In genomic region chr5:42951169-42951846, GRCh38 we compare ENCODE assay signal across 8 cellular contexts.
DNase-seq lines count a peak whose midpoint lies in the region; ATAC-seq and TF ChIP-seq lines count a peak whose summit lies in the region.

No MANE protein-coding gene starts in this region.

- H4K20me1 ChIP-seq in HCT116 (ENCODE audit: insufficient read depth): no peaks in the 10 kb centered on the region

- H3K27ac ChIP-seq in HCT116 (ENCODE audit: low read depth, low read length) (peak overlapping the region; percentile 93), trophoblast cell (ENCODE audit: low read depth, low read length) (no peak overlapping the region), upper lobe of left lung (peak overlapping the region; percentile 92 to 99 (median 98))

- BruUV-seq in HCT116 (replicated peaks; lab: Mats Ljungman, UMichigan): TSS peak; percentile 62

- H4K8ac ChIP-seq in trophoblast cell (ENCODE audit: low read depth, low read length): no peak overlapping the region

- peaks cover 19% of the 10 kb centered on the region for H3K4me1 Mint-ChIP-seq in activated CD8-positive, alpha-beta T cell treated with anti-CD3 and anti-CD28 coated beads for 36 hours (ENCODE audit: low read depth)
- H3K4me1 Mint-ChIP-seq in effector memory CD8-positive, alpha-beta T cell (ENCODE audit: low read depth in 2 of 2): peaks cover 21 to 31% of the 10 kb centered on the region in 2 donors

- H3K27me3 ChIP-seq in HCT116 (ENCODE audit: insufficient read depth, low read length): no peaks in the 10 kb centered on the region
- H3K27me3 ChIP-seq in trophoblast cell (ENCODE audit: insufficient read depth, low read length): no peaks in the 10 kb centered on the region
- H3K27me3 ChIP-seq in upper lobe of left lung: peaks cover 0 to 35% (median 6%) of the 10 kb centered on the region in 4 donors

- H3K9me3 Mint-ChIP-seq in activated CD8-positive, alpha-beta T cell treated with anti-CD3 and anti-CD28 coated beads for 36 hours: peaks cover 10% of the 10 kb centered on the region
- no peaks in the 10 kb centered on the region for H3K9me3 Mint-ChIP-seq in effector memory CD8-positive, alpha-beta T cell

- TF ChIP-seq EP300 in upper lobe of left lung (IDR thresholded peaks at IDR 0.05): no peak

- H3K9ac ChIP-seq in HCT116 (ENCODE audit: low read length): peak overlapping the region; percentile 54; the same call in 1 of the 2 replicates
- H3K9ac ChIP-seq in trophoblast cell (ENCODE audit: low read length): no peak overlapping the region

- peaks cover 1% of the 10 kb centered on the region for H3K79me1 ChIP-seq in trophoblast cell (ENCODE audit: low read length)

- peak; percentile 77 for DNase-seq in GM10248 (ENCODE audit: extremely low spot score)
- DNase-seq in HCT116 (ENCODE audit: low read depth, low spot score): no peak
- DNase-seq in NCI-H2029 (lab: John Stamatoyannopoulos, UW): peak; percentile 71
- DNase-seq in activated CD8-positive, alpha-beta T cell treated with anti-CD3 and anti-CD28 coated beads for 36 hours: peak; percentile 89
- peak in 2 of 3 experiments; percentile 77 to 80 for DNase-seq in effector memory CD8-positive, alpha-beta T cell
- DNase-seq in trophoblast cell: peak in 1 of 2 donors; percentile 5
- peak; percentile 56 to 89 for DNase-seq in upper lobe of left lung
- DNase-seq in NCI-H446 (lab: John Stamatoyannopoulos, UW): no peak

- ATAC-seq in HCT116: no peak
- peak; percentile 50 for ATAC-seq in activated CD8-positive, alpha-beta T cell treated with anti-CD3 and anti-CD28 coated beads for 36 hours
- ATAC-seq in effector memory CD8-positive, alpha-beta T cell (replicated peaks): peak; percentile 51
- ATAC-seq in upper lobe of left lung (ENCODE audit: low FRiP score in 2 of 2): peak; percentile 25 to 55

- peak overlapping the region; percentile 89 for H3K4me3 Mint-ChIP-seq in activated CD8-positive, alpha-beta T cell treated with anti-CD3 and anti-CD28 coated beads for 36 hours
- peak overlapping the region; percentile 95 for H3K4me3 Mint-ChIP-seq in effector memory CD8-positive, alpha-beta T cell

- no CpG with 5 or more reads among the region's 56 CpGs for WGBS in trophoblast cell (ENCODE audit: extremely low coverage, insufficient coverage, insufficient read length)
- 1 to 10% methylated on average over 25 to 52 of the region's 56 CpGs for WGBS in upper lobe of left lung, 2 donors

- intact Hi-C loops in HCT116 (cut with micrococcal nuclease): no loop called here
- intact Hi-C loops in activated CD8-positive, alpha-beta T cell treated with anti-CD3 and anti-CD28 coated beads for 36 hours (cut with micrococcal nuclease): loop anchor here (1.0 to 2.0 kb wide), 3 partner anchors 43 to 114 kb away; no protein-coding TSS in a partner anchor

- no peak overlapping the region for H4K12ac ChIP-seq in trophoblast cell (ENCODE audit: low read depth, low read length)

- H3K4me1 ChIP-seq in HCT116 (ENCODE audit: control insufficient read depth in 1 of 2, insufficient read depth in 2 of 2, low read length in 2 of 2) (peaks cover 16 to 27% of the 10 kb centered on the region in 2 experiments), trophoblast cell (ENCODE audit: control insufficient read depth in 1 of 2, insufficient read depth in 2 of 2, low read length in 2 of 2) (no peaks in the 10 kb centered on the region), upper lobe of left lung (peaks cover 32 to 38% (median 36%) of the 10 kb centered on the region in 4 donors)

- RAD21 ChIA-PET in HCT116 (lab: Charles Lee; ENCODE audit: low non-redundant PET in 1 of 2, low total read pairs in 2 of 2, uncharacterized antibody in 2 of 2, unreplicated experiment in 2 of 2): no interaction called here

- peak overlapping the region in 1 of 2 experiments; percentile 43; a peak in 2 of 4 replicates for H3K4me3 ChIP-seq in HCT116 (replicated peaks in 1 of 2; ENCODE audit: low read depth in 1 of 2, low read length in 2 of 2)
- no peak overlapping the region for H3K4me3 ChIP-seq in trophoblast cell (ENCODE audit: low read depth, low read length)
- peak overlapping the region; percentile 47 to 55 (median 50) for H3K4me3 ChIP-seq in upper lobe of left lung

- no peak for TF ChIP-seq RAD21 in HCT116 (IDR thresholded peaks at IDR 0.05; ENCODE audit: low read depth)

- peaks cover 15% of the 10 kb centered on the region for H3K36me3 Mint-ChIP-seq in activated CD8-positive, alpha-beta T cell treated with anti-CD3 and anti-CD28 coated beads for 36 hours (ENCODE audit: low read depth)
- peaks cover 60% of the 10 kb centered on the region for H3K36me3 Mint-ChIP-seq in effector memory CD8-positive, alpha-beta T cell (ENCODE audit: insufficient read depth)

- H3K4me2 ChIP-seq in HCT116 (ENCODE audit: low read length) (peak overlapping the region; percentile 71), trophoblast cell (ENCODE audit: low read length) (no peak overlapping the region)

- H3K23ac ChIP-seq in trophoblast cell (ENCODE audit: low read length): no peak overlapping the region

- H2BK12ac ChIP-seq in trophoblast cell (ENCODE audit: low read length): no peak overlapping the region

- H3K27me3 Mint-ChIP-seq in activated CD8-positive, alpha-beta T cell treated with anti-CD3 and anti-CD28 coated beads for 36 hours: no peaks in the 10 kb centered on the region
- H3K27me3 Mint-ChIP-seq in effector memory CD8-positive, alpha-beta T cell: no peaks in the 10 kb centered on the region

- no peak overlapping the region for H4K91ac ChIP-seq in trophoblast cell (ENCODE audit: low read depth, low read length)

- no peak overlapping the region for H2BK5ac ChIP-seq in trophoblast cell (ENCODE audit: low read depth, low read length, poor library complexity)

- H2AK5ac ChIP-seq in trophoblast cell (ENCODE audit: low read length): no peak overlapping the region

- no peak overlapping the region for H3K14ac ChIP-seq in trophoblast cell (ENCODE audit: low read length)

- H2BK120ac ChIP-seq in trophoblast cell (ENCODE audit: insufficient read depth, low read length, poor library complexity): peak overlapping the region; percentile 5

- H3K9me3 ChIP-seq in HCT116 (ENCODE audit: control insufficient read depth in 1 of 2, insufficient read depth in 1 of 2, low read depth in 1 of 2, low read length in 2 of 2) (peaks cover 6 to 28% of the 10 kb centered on the region in 2 experiments; a peak in 2 of 4 replicates), trophoblast cell (ENCODE audit: insufficient read depth, low read depth, low read length) (peaks cover 23% of the 10 kb centered on the region), upper lobe of left lung (peaks cover 0 to 18% (median 5%) of the 10 kb centered on the region in 4 donors)

- H3K18ac ChIP-seq in trophoblast cell (ENCODE audit: low read length): no peak overlapping the region

- H3K79me2 ChIP-seq in HCT116 (ENCODE audit: insufficient read depth, low read length) (no peaks in the 10 kb centered on the region), trophoblast cell (ENCODE audit: control insufficient read depth, insufficient read depth, low read length, poor library complexity) (no peaks in the 10 kb centered on the region)

- no peak overlapping the region for H2AFZ ChIP-seq in HCT116 (ENCODE audit: low read depth, low read length, poor library complexity, severe bottlenecking)
- H2AFZ ChIP-seq in trophoblast cell (ENCODE audit: insufficient read depth, low read length, poor library complexity): no peak overlapping the region

- H3K9me2 ChIP-seq in HCT116 (ENCODE audit: insufficient read depth): no peaks in the 10 kb centered on the region

- H3K27ac Mint-ChIP-seq in activated CD8-positive, alpha-beta T cell treated with anti-CD3 and anti-CD28 coated beads for 36 hours: peak overlapping the region; percentile 97
- H3K27ac Mint-ChIP-seq in effector memory CD8-positive, alpha-beta T cell: peak overlapping the region; percentile 100

- TF ChIP-seq POLR2A in HCT116 (IDR thresholded peaks at IDR 0.05; ENCODE audit: borderline replicate concordance, extremely low read depth, insufficient read depth, insufficient read length): no peak
- no peak for TF ChIP-seq POLR2A in upper lobe of left lung (IDR thresholded peaks at IDR 0.05)

- no peak for TF ChIP-seq CTCF in GM10248 (IDR thresholded peaks at IDR 0.05; ENCODE audit: control extremely low read depth, extremely low read depth, low read depth, missing control alignments)
- no peak for TF ChIP-seq CTCF in HCT116 (IDR thresholded peaks at IDR 0.05 in 2 of 3, conservative IDR thresholded peaks at IDR 0.05 in 1 of 3; ENCODE audit: borderline replicate concordance in 1 of 3, insufficient read depth in 1 of 3, low read depth in 2 of 3, low read length in 2 of 3)
- no peak for TF ChIP-seq CTCF in activated CD8-positive, alpha-beta T cell treated with anti-CD3 and anti-CD28 coated beads for 36 hours (IDR thresholded peaks at IDR 0.05)
- peak in 1 of 6 experiments; percentile 8 for TF ChIP-seq CTCF in upper lobe of left lung (IDR thresholded peaks at IDR 0.05)

- CTCF ChIA-PET in GM10248 (lab: Yijun Ruan, JAX): interaction anchor here (1.3 to 3.0 kb wide), 2 partner anchors 42 to 79 kb away, joined by 3 to 17 read pairs; no protein-coding TSS in a partner anchor
- CTCF ChIA-PET in HCT116 (lab: Charles Lee): no interaction called here
- CTCF ChIA-PET in activated CD8-positive, alpha-beta T cell treated with anti-CD3 and anti-CD28 coated beads for 36 hours (lab: Charles Lee): interaction anchor here (1.0 to 6.1 kb wide), 8 partner anchors 40 to 114 kb away, joined by 3 to 74 read pairs (median 8); partner anchors contain the start of gene ANXA2R

- H3K4ac ChIP-seq in trophoblast cell (ENCODE audit: low read depth, low read length): no peak overlapping the region

- no peaks in the 10 kb centered on the region; a peak in 1 of 4 replicates for H3K36me3 ChIP-seq in HCT116 (ENCODE audit: control insufficient read depth in 1 of 2, insufficient read depth in 2 of 2, low read length in 2 of 2)
- H3K36me3 ChIP-seq in trophoblast cell (ENCODE audit: control insufficient read depth in 1 of 2, insufficient read depth in 2 of 2, low read length in 2 of 2): peaks cover 0 to 7% of the 10 kb centered on the region in 2 experiments
- H3K36me3 ChIP-seq in upper lobe of left lung: no peaks in the 10 kb centered on the region

- POLR2A ChIA-PET in GM10248 (lab: Yijun Ruan, JAX): no interaction called here
- POLR2A ChIA-PET in HCT116 (lab: Charles Lee): interaction anchor here (0.6 kb wide), 1 partner anchor 85 kb away, joined by 3 read pairs; no protein-coding TSS in a partner anchor
- POLR2A ChIA-PET in activated CD8-positive, alpha-beta T cell treated with anti-CD3 and anti-CD28 coated beads for 36 hours (lab: Charles Lee): interaction anchor here (1.0 to 4.7 kb wide), 15 partner anchors 21 to 114 kb away, joined by 3 to 77 read pairs (median 7); no protein-coding TSS in a partner anchor

TF ChIP-seq in HCT116, 20 proteins besides CTCF, POLR2A, EP300 and RAD21:
- TF ChIP-seq POLR2AphosphoS5 (IDR thresholded peaks at IDR 0.05; ENCODE audit: low read depth, low read length) (no peak), EZH2phosphoT487 (IDR thresholded peaks at IDR 0.05; ENCODE audit: borderline replicate concordance) (no peak), SRF (IDR thresholded peaks at IDR 0.05; ENCODE audit: low read depth) (no peak), CBX3 (IDR thresholded peaks at IDR 0.05; ENCODE audit: low read depth) (no peak), FOSL1 (IDR thresholded peaks at IDR 0.05; ENCODE audit: low read depth) (no peak)

Comparison
In these comparisons a context has a peak if more than half of its experiments do, and no peak if none do; other contexts are left out.
1. DNase-seq: peak in GM10248 (single experiment), NCI-H2029 (single experiment), activated CD8-positive, alpha-beta T cell treated with anti-CD3 and anti-CD28 coated beads for 36 hours (single experiment), effector memory CD8-positive, alpha-beta T cell (2 of 3) and upper lobe of left lung (2 of 2); none in HCT116 (single experiment) and NCI-H446 (0 of 2).